Comparison of ENCODE assay signal across 8 cellular contexts in the genomic region with DNA sequence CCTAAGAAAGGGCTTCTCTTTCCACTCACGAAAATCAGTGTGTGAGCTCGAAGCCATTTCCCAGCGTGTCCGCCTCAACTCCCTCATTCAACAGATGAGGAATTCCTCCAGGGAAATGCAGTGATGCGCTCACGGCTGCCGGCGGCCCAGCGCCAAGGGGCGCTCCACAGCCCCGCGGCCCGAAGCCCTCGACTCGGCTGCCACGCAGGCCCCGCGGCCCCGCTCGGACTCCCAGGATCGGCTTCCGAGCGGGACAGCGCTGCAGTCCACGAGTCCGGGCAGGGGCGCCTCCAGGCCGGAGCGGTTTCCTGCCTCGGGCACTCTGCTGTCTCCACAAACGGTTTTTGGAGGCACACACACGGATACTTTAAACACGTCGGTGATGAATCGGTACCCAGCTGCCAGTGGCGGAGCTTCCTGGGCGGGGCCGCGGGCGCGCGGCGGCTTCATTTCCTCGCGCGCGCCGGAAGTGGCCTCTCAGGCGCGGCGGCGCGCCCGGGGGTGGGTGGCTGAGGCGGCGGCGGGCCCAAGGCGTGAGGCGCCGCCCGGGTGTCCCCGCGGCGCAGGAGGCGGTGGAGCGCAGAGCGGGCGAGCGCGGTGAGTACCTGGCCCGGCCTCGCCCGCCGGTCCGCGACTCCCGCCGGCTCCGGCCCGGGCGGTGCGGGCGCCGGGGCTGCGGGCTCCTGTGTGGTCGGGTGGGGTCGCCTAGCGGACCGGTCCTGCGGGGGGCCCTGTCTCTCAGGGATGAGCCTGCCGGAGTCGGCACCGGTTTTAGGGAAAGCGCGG. TPM values are rescaled to one million over a fixed set of nuclear protein-coding genes. Genes with fewer than 3 reads are reported as not detected.
DNase-seq lines count a peak whose midpoint lies in the region; ATAC-seq and TF ChIP-seq lines count a peak whose summit lies in the region.

Gene CSGALNACT2 (plus strand): TSS at position 475 of the 786 bp plus-strand sequence. CDS start 16,705 bp downstream, outside the sequence.

- peaks cover 59% of the 10 kb centered on the region for H3K79me2 ChIP-seq in OCI-LY7 (ENCODE audit: insufficient read depth, low read depth, low read length)

- no peaks in the 10 kb centered on the region for H3K9me2 ChIP-seq in OCI-LY7 (ENCODE audit: insufficient read depth, low read length)

- peak within 1 kb of the TSS; percentile 83 for H3K27ac ChIP-seq in OCI-LY7 (ENCODE audit: low read depth, low read length, poor library complexity, severe bottlenecking)

- 0 out of 2 replicates have a peak, but pooled peaks have one; percentile 29 for TF ChIP-seq CTCF in OCI-LY7 (conservative IDR thresholded peaks at IDR 0.05; ENCODE audit: low read length)
- TF ChIP-seq CTCF in epithelial cell of proximal tubule (conservative IDR thresholded peaks at IDR 0.05; ENCODE audit: low read depth, low read length): no peak

- intact Hi-C loops in OCI-LY7 (cut with micrococcal nuclease; ENCODE audit: unreplicated experiment): loop anchor here (2.0 to 10.0 kb wide), 3 partner anchors 259 to 583 kb away; partner anchors contain the start of gene ZNF33B

- peak within 1 kb of the TSS; percentile 89 for H3K4me2 ChIP-seq in OCI-LY7 (ENCODE audit: low read length)

- H4K20me1 ChIP-seq in OCI-LY7 (ENCODE audit: insufficient read depth, low read length): peaks cover 17% of the 10 kb centered on the region; the same call in 1 of the 2 replicates

- DNase-seq in Caki2 (ENCODE audit: low read depth): peak; percentile 83
- peak in 71 of 76 experiments; percentile 14 to 81 (median 60) for DNase-seq in HUDEP-2 (lab: John Stamatoyannopoulos, UW; ENCODE audit: unreplicated experiment in 76 of 76)
- peak; percentile 93 for DNase-seq in OCI-LY7 (ENCODE audit: low spot score)
- DNase-seq in activated T-cell treated with anti-CD3 and anti-CD28 coated beads for 4 hours: peak; percentile 78
- no peak for DNase-seq in epithelial cell of proximal tubule (ENCODE audit: low read depth)
- DNase-seq in mucosa of gallbladder (ENCODE audit: low spot score): peak; percentile 86
- DNase-seq in stimulated activated CD8-positive, alpha-beta memory T cell treated with anti-CD3 and anti-CD28 coated beads, Interleukin-4, amount 100 ng/mL, for 24 hours (ENCODE audit: low read depth): peak; percentile 84

- BruUV-seq in OCI-LY7 (replicated peaks; lab: Mats Ljungman, UMichigan): TSS peak; percentile 74

- H3K36me3 ChIP-seq in OCI-LY7 (ENCODE audit: insufficient read depth, low read length): no peaks in the 10 kb centered on the region

- ATAC-seq in GM21381 (IDR thresholded peaks at IDR 0.05; ENCODE audit: unreplicated experiment): peak; percentile 70

- CTCF ChIA-PET in OCI-LY7 (lab: Charles Lee; ENCODE audit: unreplicated experiment): interaction anchor here (0.5 to 1.0 kb wide), 2 partner anchors 9 to 63 kb away, joined by 3 read pairs; no protein-coding TSS in a partner anchor

- H3K9me3 ChIP-seq in OCI-LY7 (ENCODE audit: low read length): no peaks in the 10 kb centered on the region

- H2AFZ ChIP-seq in OCI-LY7 (ENCODE audit: low read length): peak within 1 kb of the TSS; percentile 46

- H3K4me1 ChIP-seq in OCI-LY7 (ENCODE audit: insufficient read depth, low read length, poor library complexity, severe bottlenecking): peaks cover 80% of the 10 kb centered on the region

- H3K4me3 ChIP-seq in OCI-LY7 (ENCODE audit: low read depth, low read length, poor library complexity, severe bottlenecking) (peak within 1 kb of the TSS; percentile 92), epithelial cell of proximal tubule (ENCODE audit: low read depth, low read length) (peak within 1 kb of the TSS; percentile 79)

- in situ Hi-C loops in Caki2 (cut with HindIII; ENCODE audit: low pct_unique_long_range_greater_than_20kb, low sequenced_read_pairs): no loop called here

- POLR2A ChIA-PET in OCI-LY7 (lab: Charles Lee): interaction anchor here (1.0 to 2.1 kb wide), 4 partner anchors 13 to 64 kb away, joined by 4 to 8 read pairs (median 6); no protein-coding TSS in a partner anchor

RNA-seq across cellular contexts. Expression of gene CSGALNACT2, which starts in this region (rescaled TPM):
- total RNA-seq in Caki2 (2014; rRNA removed; shearing (Covaris generic); ENCODE audit: low replicate concordance): 9.0 and 10.9 TPM in 2 replicates
- total RNA-seq in OCI-LY7 (2014; rRNA removed; shearing (Covaris generic)): 13.2 and 16.7 TPM in 2 replicates
- total RNA-seq in OCI-LY7 (2022): 33.6 and 38.8 TPM in 2 replicates
- total RNA-seq in epithelial cell of proximal tubule: 8.1 and 10.4 TPM in 2 replicates
- total RNA-seq in mucosa of gallbladder: 18.0 TPM
